8 cellular contexts compared by ENCODE assay signal in genomic region chr17:28760987-28761562, GRCh38. TPM values are rescaled to one million over a fixed set of nuclear protein-coding genes. Genes with fewer than 3 reads are reported as not detected.
DNase-seq lines count a peak whose midpoint lies in the region; ATAC-seq and TF ChIP-seq lines count a peak whose summit lies in the region.

No MANE protein-coding gene starts in this region.

- no peaks in the 10 kb centered on the region for H3K27me3 Mint-ChIP-seq in activated T-helper 17 cell treated with anti-CD3 and anti-CD28 coated beads, Interleukin-2, amount 50 U/mL, for 72 hours

- WGBS in upper lobe of left lung, 2 donors: 26 to 30% methylated on average over 7 of the region's 7 CpGs

- H3K4me3 ChIP-seq in iPS-15b (ENCODE audit: low read depth, low read length) (peak overlapping the region; percentile 30), upper lobe of left lung (no peak overlapping the region)

- peak overlapping the region; percentile 16 for H3K4me3 Mint-ChIP-seq in activated T-helper 17 cell treated with anti-CD3 and anti-CD28 coated beads, Interleukin-2, amount 50 U/mL, for 72 hours

- peaks cover 20% of the 10 kb centered on the region for H3K4me1 Mint-ChIP-seq in activated T-helper 17 cell treated with anti-CD3 and anti-CD28 coated beads, Interleukin-2, amount 50 U/mL, for 72 hours

- no peak for ATAC-seq in activated T-helper 17 cell treated with anti-CD3 and anti-CD28 coated beads, Interleukin-2, amount 50 U/mL, for 72 hours (replicated peaks)
- ATAC-seq in upper lobe of left lung (ENCODE audit: low FRiP score in 2 of 2) (peak; percentile 27 to 51), HG02610 (IDR thresholded peaks at IDR 0.05; ENCODE audit: unreplicated experiment) (no peak)

- no peak overlapping the region for H3K9ac ChIP-seq in iPS-15b (ENCODE audit: low read depth, low read length)

- TF ChIP-seq POLR2A in upper lobe of left lung (IDR thresholded peaks at IDR 0.05): no peak

- DNase-seq in A172 (ENCODE audit: low spot score) (peak; percentile 67), KG1 (lab: John Stamatoyannopoulos, UW) (peak; percentile 58), upper lobe of left lung (peak in 1 of 2 donors; percentile 92), NCI-H2171 (lab: John Stamatoyannopoulos, UW) (no peak), SW 1271 (lab: John Stamatoyannopoulos, UW) (no peak)

- peaks cover 16% of the 10 kb centered on the region for H3K4me1 ChIP-seq in iPS-15b (ENCODE audit: control insufficient read depth, insufficient read depth, low read length)
- peaks cover 22 to 41% (median 31%) of the 10 kb centered on the region in 4 donors for H3K4me1 ChIP-seq in upper lobe of left lung

- peak overlapping the region; percentile 67 for H3K27ac Mint-ChIP-seq in activated T-helper 17 cell treated with anti-CD3 and anti-CD28 coated beads, Interleukin-2, amount 50 U/mL, for 72 hours

- H3K27me3 ChIP-seq in iPS-15b (ENCODE audit: control insufficient read depth, insufficient read depth, low read length) (no peaks in the 10 kb centered on the region), upper lobe of left lung (no peaks in the 10 kb centered on the region)

- H3K9me3 ChIP-seq in iPS-15b (ENCODE audit: control insufficient read depth, insufficient read depth, low read length): no peaks in the 10 kb centered on the region
- no peaks in the 10 kb centered on the region for H3K9me3 ChIP-seq in upper lobe of left lung

- peaks cover 94% of the 10 kb centered on the region for H3K36me3 Mint-ChIP-seq in activated T-helper 17 cell treated with anti-CD3 and anti-CD28 coated beads, Interleukin-2, amount 50 U/mL, for 72 hours (ENCODE audit: low read depth)

- H3K27ac ChIP-seq in upper lobe of left lung: peak overlapping the region; percentile 2 to 65 (median 32)

- no peak for TF ChIP-seq EP300 in upper lobe of left lung (IDR thresholded peaks at IDR 0.05)

- H3K36me3 ChIP-seq in iPS-15b (ENCODE audit: control insufficient read depth, insufficient read depth, low read length) (peaks cover 24% of the 10 kb centered on the region), upper lobe of left lung (peaks cover 13 to 47% (median 21%) of the 10 kb centered on the region in 4 donors)

- TF ChIP-seq CTCF in upper lobe of left lung (IDR thresholded peaks at IDR 0.05): no peak

- no peaks in the 10 kb centered on the region for H3K9me3 Mint-ChIP-seq in activated T-helper 17 cell treated with anti-CD3 and anti-CD28 coated beads, Interleukin-2, amount 50 U/mL, for 72 hours

RNA-seq across cellular contexts. Expression of gene TRAF4, which starts 17.3 kb away (rescaled TPM):
- 75.5 and 90.6 TPM in 2 replicates for total RNA-seq in A172 (2014; rRNA removed; shearing (Covaris generic))
- total RNA-seq in activated T-helper 17 cell treated with anti-CD3 and anti-CD28 coated beads, Interleukin-2, amount 50 U/mL, for 72 hours: 100 to 1,000 TPM in 1 of 2 donors, 10 to 100 TPM in 1; 78.4 to 181 TPM
- total RNA-seq in upper lobe of left lung: 10 to 100 TPM; 34.8 to 84.9 (median 64.1) TPM

RNA-seq across cellular contexts. Expression of gene NEK8, which starts 32.5 kb away (rescaled TPM):
- 1.5 and 2.5 TPM in 2 replicates for total RNA-seq in A172 (2014; rRNA removed; shearing (Covaris generic))
- total RNA-seq in activated T-helper 17 cell treated with anti-CD3 and anti-CD28 coated beads, Interleukin-2, amount 50 U/mL, for 72 hours: 1 to 10 TPM; 4.9 to 9.2 TPM
- 10 to 100 TPM in 3 of 6 donors, 1 to 10 TPM in 3; 3.5 to 34.6 (median 13.0) TPM for total RNA-seq in upper lobe of left lung

RNA-seq across cellular contexts. Expression of gene TLCD1, which starts 35.0 kb away (rescaled TPM):
- total RNA-seq in A172 (2014; rRNA removed; shearing (Covaris generic)): 3.3 and 3.9 TPM in 2 replicates
- 10 to 100 TPM in 1 of 2 donors, 1 to 10 TPM in 1; 4.8 to 13.4 TPM for total RNA-seq in activated T-helper 17 cell treated with anti-CD3 and anti-CD28 coated beads, Interleukin-2, amount 50 U/mL, for 72 hours
- 10 to 100 TPM in 3 of 6 donors, 1 to 10 TPM in 3; 4.1 to 25.8 (median 14.1) TPM for total RNA-seq in upper lobe of left lung

RNA-seq across cellular contexts. Expression of gene RPL23A, which starts 41.3 kb away (rescaled TPM):
- 697 and 1,197 TPM in 2 replicates for total RNA-seq in A172 (2014; rRNA removed; shearing (Covaris generic))
- 1,000 to 10,000 TPM; 2,238 to 2,546 TPM for total RNA-seq in activated T-helper 17 cell treated with anti-CD3 and anti-CD28 coated beads, Interleukin-2, amount 50 U/mL, for 72 hours
- 1,000 to 10,000 TPM in 2 of 6 donors, 100 to 1,000 TPM in 4; 206 to 1,142 (median 416) TPM for total RNA-seq in upper lobe of left lung

RNA-seq across cellular contexts. Expression of gene RAB34, which starts 43.4 kb away (rescaled TPM):
- total RNA-seq in A172 (2014; rRNA removed; shearing (Covaris generic)): 246 and 286 TPM in 2 replicates
- 10 to 100 TPM in 1 of 2 donors, 1 to 10 TPM in 1; 4.1 to 22.4 TPM for total RNA-seq in activated T-helper 17 cell treated with anti-CD3 and anti-CD28 coated beads, Interleukin-2, amount 50 U/mL, for 72 hours
- total RNA-seq in upper lobe of left lung: 100 to 1,000 TPM in 2 of 6 donors, 10 to 100 TPM in 4; 69.5 to 123 (median 85.5) TPM

Comparison
In these comparisons a context has a peak if more than half of its experiments do, and no peak if none do; other contexts are left out.
1. DNase-seq: peak in A172 (single experiment) and KG1 (single experiment); none in NCI-H2171 (single experiment) and SW 1271 (0 of 2).
2. ATAC-seq: peak in upper lobe of left lung (2 of 2); none in activated T-helper 17 cell treated with anti-CD3 and anti-CD28 coated beads, Interleukin-2, amount 50 U/mL, for 72 hours (single experiment) and HG02610 (single experiment).